Comparison of ENCODE assay signal across 1 cellular context in genomic region chr22:38505595-38506117, GRCh38.
A peak's percentile ranks its signal among the peaks of the same experiment; 100 is the strongest.
TF ChIP-seq lines count a peak whose summit lies in the region.

No MANE protein-coding gene starts in this region.

TF ChIP-seq in HepG2, 621 proteins besides CTCF, POLR2A, EP300 and RAD21 (continued from another document and continues in another):
- TF ChIP-seq FOXC1 (CRISPR knock-in tag; IDR thresholded peaks at IDR 0.05; ENCODE audit: borderline replicate concordance): no peak
- TF ChIP-seq CENPT (CRISPR knock-in tag; IDR thresholded peaks at IDR 0.05; ENCODE audit: low read depth): no peak
- TF ChIP-seq SYNCRIP (IDR thresholded peaks at IDR 0.05; ENCODE audit: insufficient read depth, low read depth, low read length): no peak
- TF ChIP-seq POGK (CRISPR knock-in tag; conservative IDR thresholded peaks at IDR 0.05): no peak; the same call in 1 of the 2 replicates
- 0 out of 2 replicates have a peak, but pooled peaks have one; percentile 15 for TF ChIP-seq GATAD1 (CRISPR knock-in tag; IDR thresholded peaks at IDR 0.05)
- TF ChIP-seq ZKSCAN5 (CRISPR knock-in tag; IDR thresholded peaks at IDR 0.05): no peak
- no peak for TF ChIP-seq GZF1 (CRISPR knock-in tag; IDR thresholded peaks at IDR 0.05)
- TF ChIP-seq NFIC (IDR thresholded peaks at IDR 0.05; ENCODE audit: low read length): no peak
- TF ChIP-seq ARID5B (CRISPR knock-in tag; IDR thresholded peaks at IDR 0.05): no peak
- TF ChIP-seq SOX6 (IDR thresholded peaks at IDR 0.05): no peak
- no peak for TF ChIP-seq SOX6 (CRISPR knock-in tag; IDR thresholded peaks at IDR 0.05)
- TF ChIP-seq ZNF552 (CRISPR knock-in tag; IDR thresholded peaks at IDR 0.05; ENCODE audit: borderline replicate concordance): no peak
- TF ChIP-seq NR2F6 (IDR thresholded peaks at IDR 0.05): no peak
- no peak for TF ChIP-seq NR2F6 (CRISPR knock-in tag; IDR thresholded peaks at IDR 0.05)
- TF ChIP-seq SOX13 (IDR thresholded peaks at IDR 0.05): no peak
- TF ChIP-seq SOX13 (CRISPR knock-in tag; conservative IDR thresholded peaks at IDR 0.05 in 1 of 2, IDR thresholded peaks at IDR 0.05 in 1 of 2): no peak
- TF ChIP-seq NRL (CRISPR knock-in tag; IDR thresholded peaks at IDR 0.05; ENCODE audit: borderline replicate concordance): no peak
- no peak for TF ChIP-seq NR1H2 (CRISPR knock-in tag; IDR thresholded peaks at IDR 0.05; ENCODE audit: borderline replicate concordance, low read depth)
- no peak for TF ChIP-seq RARA (CRISPR knock-in tag; IDR thresholded peaks at IDR 0.05)
- TF ChIP-seq HMGA1 (CRISPR knock-in tag; conservative IDR thresholded peaks at IDR 0.05): no peak
- no peak for TF ChIP-seq ZMYM4 (CRISPR knock-in tag; IDR thresholded peaks at IDR 0.05)
- TF ChIP-seq ZNF337 (CRISPR knock-in tag; IDR thresholded peaks at IDR 0.05; ENCODE audit: borderline replicate concordance, low read depth): no peak
- TF ChIP-seq ZBTB26 (CRISPR knock-in tag; IDR thresholded peaks at IDR 0.05; ENCODE audit: borderline replicate concordance): no peak
- no peak for TF ChIP-seq PLSCR1 (CRISPR knock-in tag; IDR thresholded peaks at IDR 0.05; ENCODE audit: borderline replicate concordance)
- no peak for TF ChIP-seq ZNF280D (CRISPR knock-in tag; IDR thresholded peaks at IDR 0.05)
- no peak for TF ChIP-seq PHF20 (CRISPR knock-in tag; IDR thresholded peaks at IDR 0.05)
- no peak; the same call in 1 of the 2 replicates for TF ChIP-seq ZFP82 (CRISPR knock-in tag; IDR thresholded peaks at IDR 0.05; ENCODE audit: borderline replicate concordance)
- TF ChIP-seq EZH2 (conservative IDR thresholded peaks at IDR 0.05; ENCODE audit: low read depth, low read length): no peak
- TF ChIP-seq NR2F2 (IDR thresholded peaks at IDR 0.05; ENCODE audit: borderline replicate concordance, low read depth): no peak
- no peak for TF ChIP-seq KLF12 (CRISPR knock-in tag; IDR thresholded peaks at IDR 0.05; ENCODE audit: borderline replicate concordance)
- TF ChIP-seq HOXA9 (CRISPR knock-in tag; IDR thresholded peaks at IDR 0.05; ENCODE audit: borderline replicate concordance): no peak; the same call in 1 of the 2 replicates
- no peak for TF ChIP-seq ATF3 (CRISPR knock-in tag; IDR thresholded peaks at IDR 0.05)
- no peak for TF ChIP-seq ZNF574 (CRISPR knock-in tag; IDR thresholded peaks at IDR 0.05)
- no peak; the same call in 1 of the 2 replicates for TF ChIP-seq ZNF451 (CRISPR knock-in tag; IDR thresholded peaks at IDR 0.05)
- no peak for TF ChIP-seq RELA (CRISPR knock-in tag; IDR thresholded peaks at IDR 0.05)
- no peak for TF ChIP-seq HOXD1 (CRISPR knock-in tag; IDR thresholded peaks at IDR 0.05)
- no peak for TF ChIP-seq DDIT3 (CRISPR knock-in tag; IDR thresholded peaks at IDR 0.05)
- no peak for TF ChIP-seq IKZF5 (CRISPR knock-in tag; IDR thresholded peaks at IDR 0.05)
